In genomic region chr2:102943251-102943650, GRCh38 we compare ENCODE assay signal across 28 cellular contexts.
"Had no signal": no experiment of that assay in that cellular context is flagged by ENCODE, and none has a peak within 500 bp of the region (broad histone marks: within the 10 kb centered on the region; RNA-seq: fewer than 3 reads in every experiment).

No MANE protein-coding gene starts in this region.

- H3K4me1 ChIP-seq: left ventricle myocardium inferior, pancreas, prostate gland, spleen, suprapubic skin, tibial artery, upper lobe of right lung had no signal

- DNase-seq: hypothalamus; immature natural killer cell; left ventricle myocardium inferior; mesendoderm; naive B cell; nucleus accumbens; pancreas; posterior cingulate gyrus; retina; right cardiac atrium; spleen; stimulated activated CD4-positive, alpha-beta T cell treated with anti-CD3 and anti-CD28 coated beads, Interleukin-4, amount 100 ng/mL, for 24 hours; stimulated activated naive CD4-positive, alpha-beta T cell; tibial artery; upper lobe of right lung had no signal

- H3K4me3 ChIP-seq: left ventricle myocardium inferior, lung, pancreas, prostate gland, skin epidermis, spleen, suprapubic skin, thoracic aorta, tibial artery, upper lobe of right lung had no signal

- H3K27ac Mint-ChIP-seq: immature natural killer cell; mesothelial cell of epicardium; natural killer cell treated with Interleukin-12 subunit alpha and Interleukin-12 subunit beta and Interleukin-15 and Interleukin-18, amount 100 ng/mL, for 72 hours; stimulated activated effector memory CD8-positive, alpha-beta T cell treated with anti-CD3 and anti-CD28 coated beads, Interleukin-12 subunit alpha, Interleukin-12 subunit beta, amount 100 ng/mL, for 72 hours; stimulated activated naive CD8-positive, alpha-beta T cell treated with anti-CD3 and anti-CD28 coated beads, Interleukin-15, Interleukin-2, amounts not matched to agents 100 ng/mL and 50 ng/mL, for 24 hours had no signal

- H3K27ac ChIP-seq: left ventricle myocardium inferior, pancreas, prostate gland, skin epidermis, spleen, suprapubic skin, thoracic aorta, tibial artery, upper lobe of right lung had no signal

- H3K36me3 ChIP-seq: left ventricle myocardium inferior, pancreas, prostate gland, spleen, suprapubic skin, thoracic aorta, tibial artery, upper lobe of right lung had no signal

- H3K27me3 Mint-ChIP-seq: naive B cell; stimulated activated naive CD8-positive, alpha-beta T cell treated with anti-CD3 and anti-CD28 coated beads, Interleukin-15, Interleukin-2, amounts not matched to agents 100 ng/mL and 50 ng/mL, for 24 hours had no signal

- H3K9me3 ChIP-seq: pancreas, prostate gland, suprapubic skin, thoracic aorta, upper lobe of right lung had no signal

- FAIRE-seq: islet of Langerhans, pancreas, urothelium cell line had no signal

- H3K4me1 Mint-ChIP-seq: immature natural killer cell; mesothelial cell of epicardium; naive B cell; stimulated activated effector memory CD8-positive, alpha-beta T cell treated with anti-CD3 and anti-CD28 coated beads, Interleukin-12 subunit alpha, Interleukin-12 subunit beta, amount 100 ng/mL, for 72 hours had no signal

- H3K4me3 Mint-ChIP-seq: immature natural killer cell; mesothelial cell of epicardium; naive B cell; natural killer cell treated with Interleukin-12 subunit alpha and Interleukin-12 subunit beta and Interleukin-15 and Interleukin-18, amount 100 ng/mL, for 72 hours; neural crest cell; stimulated activated effector memory CD8-positive, alpha-beta T cell treated with anti-CD3 and anti-CD28 coated beads, Interleukin-12 subunit alpha, Interleukin-12 subunit beta, amount 100 ng/mL, for 72 hours; stimulated activated naive CD8-positive, alpha-beta T cell treated with anti-CD3 and anti-CD28 coated beads, Interleukin-15, Interleukin-2, amounts not matched to agents 100 ng/mL and 50 ng/mL, for 24 hours had no signal

- H3K36me3 Mint-ChIP-seq: immature natural killer cell; mesothelial cell of epicardium; naive B cell; stimulated activated effector memory CD8-positive, alpha-beta T cell treated with anti-CD3 and anti-CD28 coated beads, Interleukin-12 subunit alpha, Interleukin-12 subunit beta, amount 100 ng/mL, for 72 hours had no signal

- ATAC-seq: natural killer cell treated with Interleukin-12 subunit alpha and Interleukin-12 subunit beta and Interleukin-15 and Interleukin-18, amount 100 ng/mL, for 72 hours; pancreas; right cardiac atrium; sciatic nerve; stimulated activated effector memory CD8-positive, alpha-beta T cell treated with anti-CD3 and anti-CD28 coated beads, Interleukin-12 subunit alpha, Interleukin-12 subunit beta, amount 100 ng/mL, for 72 hours; upper lobe of right lung had no signal

- H3K27me3 ChIP-seq: pancreas, spleen, suprapubic skin, tibial artery, upper lobe of right lung had no signal
